In the genomic region with DNA sequence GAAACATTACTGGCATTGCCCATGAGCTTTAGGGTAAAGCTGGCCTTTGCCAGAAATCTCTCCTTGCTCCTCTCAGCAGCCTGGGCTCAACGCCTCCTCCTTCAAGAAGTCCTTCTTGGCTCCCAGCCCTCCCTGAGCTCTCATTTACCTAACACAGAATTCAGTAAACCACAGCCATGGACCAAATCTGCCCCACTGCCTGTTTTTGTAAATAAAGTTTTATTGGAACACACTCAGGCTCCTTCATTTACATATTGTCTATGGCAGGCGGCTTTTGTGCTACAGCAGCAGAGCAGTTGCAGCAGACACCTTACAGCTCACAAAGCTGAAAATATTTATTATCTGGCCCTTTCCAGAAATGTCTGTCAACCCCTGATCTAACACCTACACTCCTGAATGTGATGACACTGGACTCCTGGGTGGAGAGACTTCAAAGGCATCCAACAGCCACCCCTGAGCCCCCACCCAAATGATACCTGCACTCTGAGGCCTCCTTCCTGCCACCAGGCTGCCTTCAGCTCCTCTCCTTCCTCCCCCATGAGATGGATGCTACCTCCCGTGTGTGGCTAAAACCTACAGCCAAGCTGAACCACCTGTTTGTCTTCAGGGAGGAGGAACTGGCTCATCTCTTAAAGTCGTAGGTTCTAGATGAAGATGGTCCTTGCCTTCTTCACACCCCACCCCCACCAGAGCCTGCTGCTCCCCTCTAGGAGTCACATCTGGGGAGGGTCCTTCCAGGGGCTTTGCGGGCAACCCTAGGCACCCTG, we compare ENCODE assay signal across 26 cellular contexts. TPM values are rescaled to one million over a fixed set of nuclear protein-coding genes. Genes with fewer than 3 reads are reported as not detected.
DNase-seq lines count a peak whose midpoint lies in the region; ATAC-seq, FAIRE-seq and TF ChIP-seq lines count a peak whose summit lies in the region.
"Had no signal": no experiment of that assay in that cellular context is flagged by ENCODE, and none has a peak within 500 bp of the region (broad histone marks: within the 10 kb centered on the region; RNA-seq: fewer than 3 reads in every experiment).

No MANE protein-coding gene starts in this region.

- H2AFZ ChIP-seq in GM23338, result peak overlapping the region; percentile 69; the same call in 1 of the 2 replicates
- no peak overlapping the region for H2AFZ ChIP-seq in K562 (ENCODE audit: low read depth, low read length)
- H2AFZ ChIP-seq in trophoblast cell (ENCODE audit: insufficient read depth, low read length, poor library complexity), result no peak overlapping the region
- H2AFZ ChIP-seq in neuronal stem cell (ENCODE audit: low read length), result no peak overlapping the region

- no peak overlapping the region for H4K91ac ChIP-seq in trophoblast cell (ENCODE audit: low read depth, low read length)
- no peak overlapping the region for H4K91ac ChIP-seq in neuronal stem cell (ENCODE audit: low read depth, low read length, poor library complexity)

- no peak for TF ChIP-seq RAD21 in K562 (CRISPR knock-in tag; conservative IDR thresholded peaks at IDR 0.05 in 1 of 2, IDR thresholded peaks at IDR 0.05 in 1 of 2)

- H2BK15ac ChIP-seq in neuronal stem cell (ENCODE audit: low read length), result no peak overlapping the region

- POLR2A ChIA-PET in HEK293 (lab: Yijun Ruan, JAX), result no interaction called here
- POLR2A ChIA-PET in K562 (lab: Yijun Ruan, JAX), result interaction anchor here (0.6 kb wide), 1 partner anchor 520 kb away, joined by 4 read pairs; no protein-coding TSS in a partner anchor

- H3K4me2 ChIP-seq in GM23338, result 0 out of 2 replicates have a peak overlapping the region, but pooled peaks have one; percentile 26
- no peak overlapping the region for H3K4me2 ChIP-seq in K562 (ENCODE audit: insufficient read depth, low read length)
- H3K4me2 ChIP-seq in trophoblast cell (ENCODE audit: low read length), result no peak overlapping the region
- no peak overlapping the region for H3K4me2 ChIP-seq in neuronal stem cell (ENCODE audit: insufficient read depth, low read length, poor library complexity, severe bottlenecking)

- H2AK5ac ChIP-seq in trophoblast cell (ENCODE audit: low read length) (no peak overlapping the region), neuronal stem cell (ENCODE audit: low read depth, low read length) (no peak overlapping the region)

- TF ChIP-seq CTCF in GM23338 (conservative IDR thresholded peaks at IDR 0.05; ENCODE audit: low read depth in 2 of 2) (no peak), HEK293 (tag by site-specific recombination; IDR thresholded peaks at IDR 0.05) (no peak), K562 (IDR thresholded peaks at IDR 0.05 in 2 of 3, conservative IDR thresholded peaks at IDR 0.05 in 1 of 3; ENCODE audit: insufficient read depth in 2 of 3, low read depth in 1 of 3, low read length in 3 of 3) (no peak), spleen (IDR thresholded peaks at IDR 0.05 in 8 of 11, conservative IDR thresholded peaks at IDR 0.05 in 3 of 11) (no peak), Peyer's patch (IDR thresholded peaks at IDR 0.05) (no peak)

- H3K4me3 Mint-ChIP-seq in GM23338, result no peak overlapping the region
- H3K4me3 Mint-ChIP-seq: CD4-positive, CD25-positive, alpha-beta regulatory T cell; CD8-positive, alpha-beta memory T cell; IgD-negative memory B cell had no signal

- H4K12ac ChIP-seq in trophoblast cell (ENCODE audit: low read depth, low read length), result no peak overlapping the region

- no peaks in the 10 kb centered on the region for H3K9me3 Mint-ChIP-seq in GM23338
- H3K9me3 Mint-ChIP-seq: CD4-positive, CD25-positive, alpha-beta regulatory T cell; CD8-positive, alpha-beta memory T cell; IgD-negative memory B cell had no signal

- H3K27me3 ChIP-seq in GM23338 (ENCODE audit: insufficient read depth) (no peaks in the 10 kb centered on the region), K562 (ENCODE audit: control insufficient read depth in 2 of 2, insufficient read depth in 2 of 2, low read length in 2 of 2) (peaks cover 8 to 43% of the 10 kb centered on the region in 2 experiments; a peak in 3 of 5 replicates), spleen (replicated peaks in 1 of 7) (no peaks in the 10 kb centered on the region), Peyer's patch (no peaks in the 10 kb centered on the region), trophoblast cell (ENCODE audit: insufficient read depth, low read length) (no peaks in the 10 kb centered on the region), neuronal stem cell (ENCODE audit: control insufficient read depth in 3 of 3, insufficient read depth in 3 of 3, low read depth in 1 of 3, low read length in 3 of 3) (no peaks in the 10 kb centered on the region)
- H3K27me3 ChIP-seq: BE2C had no signal

- BruUV-seq in K562 (replicated peaks; lab: Mats Ljungman, UMichigan), result no TSS peak

- CTCF ChIA-PET in HEK293 (lab: Yijun Ruan, JAX), result interaction anchor here (0.6 to 2.0 kb wide), 3 partner anchors 10 to 819 kb away, joined by 4 to 6 read pairs (median 4); no protein-coding TSS in a partner anchor
- CTCF ChIA-PET in K562 (lab: Yijun Ruan, JAX; ENCODE audit: low intra/inter-chr PET ratio), result no interaction called here

- H3K27ac Mint-ChIP-seq in GM23338, result no peak overlapping the region
- H3K27ac Mint-ChIP-seq: CD8-positive, alpha-beta memory T cell; IgD-negative memory B cell had no signal

- no peak for TF ChIP-seq POLR2A in K562 (conservative IDR thresholded peaks at IDR 0.05)
- no peak for TF ChIP-seq POLR2A in spleen (IDR thresholded peaks at IDR 0.05)
- no peak for TF ChIP-seq POLR2A in Peyer's patch (IDR thresholded peaks at IDR 0.05)

- WGBS in K562 (ENCODE audit: insufficient coverage, low coverage, missing lambda C conversion rate), result 3% methylated on average over 3 of the region's 5 CpGs
- WGBS in spleen, 5 donors, result 75 to 82% (median 77%) methylated on average over 4 to 5 of the region's 5 CpGs
- WGBS in trophoblast cell (ENCODE audit: extremely low coverage, insufficient coverage, insufficient read length), result no CpG with 5 or more reads among the region's 5 CpGs
- WGBS in neuronal stem cell (ENCODE audit: extremely low coverage in 2 of 2, insufficient read length in 2 of 2, insufficient replicate concordance in 1 of 2), 2 donors, result no CpG with 5 or more reads among the region's 5 CpGs

- intact Hi-C loops in K562 (cut with micrococcal nuclease) (no loop called here), spleen (cut with DNase I; ENCODE audit: low total_unique reads) (no loop called here)

- H3K9me2 ChIP-seq in GM23338 (ENCODE audit: insufficient read depth), result no peaks in the 10 kb centered on the region

- FAIRE-seq in K562 (lab: Jason Lieb, UNC), result no peak
- FAIRE-seq: A204.1, G401.6, GM12892, GM18507, GM19239, H54, HTR-8/SVneo had no signal

- no peaks in the 10 kb centered on the region for H4K20me1 ChIP-seq in GM23338 (replicated peaks; ENCODE audit: insufficient read depth)
- H4K20me1 ChIP-seq in K562 (replicated peaks; ENCODE audit: control insufficient read depth, insufficient read depth, low read length), result no peaks in the 10 kb centered on the region

- in situ Hi-C loops in K562 (cut with MboI), result no loop called here

- H2BK120ac ChIP-seq in trophoblast cell (ENCODE audit: insufficient read depth, low read length, poor library complexity) (no peak overlapping the region), neuronal stem cell (ENCODE audit: low read depth, low read length) (no peak overlapping the region)

- H3K27ac ChIP-seq in GM23338 (ENCODE audit: low read depth) (no peak overlapping the region), HEK293 (ENCODE audit: extremely low read depth, low read depth, low read length) (no peak overlapping the region), K562 (ENCODE audit: extremely low read depth, low read depth, low read length) (no peak overlapping the region), spleen (peak overlapping the region in 6 of 8 donors; percentile 19 to 74 (median 70)), Peyer's patch (no peak overlapping the region), trophoblast cell (ENCODE audit: low read depth, low read length) (no peak overlapping the region), neuronal stem cell (replicated peaks; ENCODE audit: low read length) (no peak overlapping the region)

- H3F3A ChIP-seq in GM23338 (replicated peaks; ENCODE audit: low read depth), result no peaks in the 10 kb centered on the region

- TF ChIP-seq EP300 in K562 (IDR thresholded peaks at IDR 0.05; ENCODE audit: low read length), result no peak

- no peak overlapping the region for H3K4me3 ChIP-seq in GM23338
- H3K4me3 ChIP-seq in HEK293 (ENCODE audit: low read depth, low read length), result no peak overlapping the region
- no peak overlapping the region for H3K4me3 ChIP-seq in K562
- H3K4me3 ChIP-seq in spleen, result no peak overlapping the region
- H3K4me3 ChIP-seq in Peyer's patch, result no peak overlapping the region
- H3K4me3 ChIP-seq in trophoblast cell (ENCODE audit: low read depth, low read length), result no peak overlapping the region
- H3K4me3 ChIP-seq in neuronal stem cell (ENCODE audit: low read length in 2 of 2), result no peak overlapping the region

- H3K79me2 ChIP-seq in GM23338 (replicated peaks; ENCODE audit: insufficient read depth) (no peaks in the 10 kb centered on the region), K562 (ENCODE audit: control insufficient read depth, insufficient read depth, low read length) (no peaks in the 10 kb centered on the region), trophoblast cell (ENCODE audit: control insufficient read depth, insufficient read depth, low read length, poor library complexity) (no peaks in the 10 kb centered on the region)

- no peaks in the 10 kb centered on the region for H3K36me3 ChIP-seq in GM23338 (ENCODE audit: insufficient read depth)
- no peaks in the 10 kb centered on the region for H3K36me3 ChIP-seq in HEK293 (ENCODE audit: control insufficient read depth in 2 of 2, insufficient read depth in 1 of 2, low read length in 2 of 2)
- no peaks in the 10 kb centered on the region for H3K36me3 ChIP-seq in K562 (ENCODE audit: control insufficient read depth, insufficient read depth, low read length)
- H3K36me3 ChIP-seq in spleen, result peaks cover 0 to 34% (median 0%) of the 10 kb centered on the region in 6 donors
- H3K36me3 ChIP-seq in Peyer's patch, result no peaks in the 10 kb centered on the region
- no peaks in the 10 kb centered on the region for H3K36me3 ChIP-seq in trophoblast cell (ENCODE audit: control insufficient read depth in 1 of 2, insufficient read depth in 2 of 2, low read length in 2 of 2)
- H3K36me3 ChIP-seq in neuronal stem cell (replicated peaks in 1 of 2; ENCODE audit: control insufficient read depth in 2 of 2, insufficient read depth in 2 of 2, low read length in 2 of 2), result no peaks in the 10 kb centered on the region
- H3K36me3 ChIP-seq: BE2C had no signal

- H3K79me1 ChIP-seq in trophoblast cell (ENCODE audit: low read length) (no peaks in the 10 kb centered on the region), neuronal stem cell (ENCODE audit: low read depth, low read length) (no peaks in the 10 kb centered on the region)

- peaks cover 40% of the 10 kb centered on the region for H3K4me1 Mint-ChIP-seq in GM23338
- H3K4me1 Mint-ChIP-seq: CD4-positive, CD25-positive, alpha-beta regulatory T cell; CD8-positive, alpha-beta memory T cell; IgD-negative memory B cell had no signal

- H3K4me1 ChIP-seq in GM23338 (ENCODE audit: insufficient read depth), result peaks cover 15% of the 10 kb centered on the region
- no peaks in the 10 kb centered on the region for H3K4me1 ChIP-seq in HEK293 (ENCODE audit: control insufficient read depth, insufficient read depth, low read length)
- H3K4me1 ChIP-seq in K562 (replicated peaks in 1 of 2; ENCODE audit: control insufficient read depth in 2 of 2, insufficient read depth in 2 of 2, low read length in 2 of 2), result no peaks in the 10 kb centered on the region
- H3K4me1 ChIP-seq in spleen, result peaks cover 10 to 79% (median 30%) of the 10 kb centered on the region in 6 donors
- H3K4me1 ChIP-seq in Peyer's patch, result no peaks in the 10 kb centered on the region
- H3K4me1 ChIP-seq in trophoblast cell (ENCODE audit: control insufficient read depth in 1 of 2, insufficient read depth in 2 of 2, low read length in 2 of 2), result peaks cover 10 to 12% of the 10 kb centered on the region in 2 experiments
- H3K4me1 ChIP-seq in neuronal stem cell (ENCODE audit: control insufficient read depth in 2 of 2, insufficient read depth in 1 of 2, low read depth in 1 of 2, low read length in 2 of 2), result peaks cover 2 to 3% of the 10 kb centered on the region in 2 donors
- H3K4me1 ChIP-seq: BE2C had no signal

- H3K18ac ChIP-seq in trophoblast cell (ENCODE audit: low read length) (no peak overlapping the region), neuronal stem cell (ENCODE audit: low read length) (no peak overlapping the region)

- no peak overlapping the region for H3K4ac ChIP-seq in trophoblast cell (ENCODE audit: low read depth, low read length)
- no peak overlapping the region for H3K4ac ChIP-seq in neuronal stem cell (ENCODE audit: low read length)

- H3K23ac ChIP-seq in trophoblast cell (ENCODE audit: low read length) (no peak overlapping the region), neuronal stem cell (ENCODE audit: low read depth, low read length, poor library complexity) (no peak overlapping the region)

- H3K27me3 Mint-ChIP-seq in GM23338 (ENCODE audit: insufficient read depth, low read depth, poor library complexity), result peaks cover 22% of the 10 kb centered on the region

- no peaks in the 10 kb centered on the region for H3K36me3 Mint-ChIP-seq in GM23338 (ENCODE audit: low read depth)
- H3K36me3 Mint-ChIP-seq: CD4-positive, CD25-positive, alpha-beta regulatory T cell; CD8-positive, alpha-beta memory T cell; IgD-negative memory B cell had no signal

- no peak overlapping the region for H2BK12ac ChIP-seq in trophoblast cell (ENCODE audit: low read length)
- H2BK12ac ChIP-seq in neuronal stem cell (ENCODE audit: low read length), result no peak overlapping the region

- no peak overlapping the region for H3K14ac ChIP-seq in trophoblast cell (ENCODE audit: low read length)
- H3K14ac ChIP-seq in neuronal stem cell (ENCODE audit: low read length), result no peak overlapping the region

- no peaks in the 10 kb centered on the region for H3K9me1 ChIP-seq in K562 (ENCODE audit: control insufficient read depth, insufficient read depth, low read length)

- H3K9me3 ChIP-seq in HEK293 (ENCODE audit: control insufficient read depth, insufficient read depth, low read depth, low read length) (no peaks in the 10 kb centered on the region), K562 (replicated peaks; ENCODE audit: control insufficient read depth, insufficient read depth, low read depth, low read length) (no peaks in the 10 kb centered on the region), spleen (no peaks in the 10 kb centered on the region), Peyer's patch (no peaks in the 10 kb centered on the region), trophoblast cell (ENCODE audit: insufficient read depth, low read depth, low read length) (no peaks in the 10 kb centered on the region), neuronal stem cell (replicated peaks in 1 of 2; ENCODE audit: control insufficient read depth in 2 of 2, insufficient read depth in 1 of 2, low read depth in 1 of 2, low read length in 2 of 2) (no peaks in the 10 kb centered on the region)
- H3K9me3 ChIP-seq: BE2C had no signal

- H3K9ac ChIP-seq in K562 (ENCODE audit: insufficient read depth in 1 of 2, low read depth in 2 of 2, low read length in 2 of 2) (no peak overlapping the region), trophoblast cell (ENCODE audit: low read length) (no peak overlapping the region), neuronal stem cell (ENCODE audit: low read depth, low read length, poor library complexity) (no peak overlapping the region)

- DNase-seq in GM23338 (ENCODE audit: low spot score), result no peak
- DNase-seq in K562 (ENCODE audit: extremely low read depth in 1 of 4, low spot score in 3 of 4), result no peak
- DNase-seq in spleen, result no peak
- DNase-seq in Peyer's patch, result no peak
- DNase-seq in trophoblast cell, result no peak
- DNase-seq in neuronal stem cell (ENCODE audit: low spot score), result no peak
- DNase-seq: ACHN; BE2C; CD4-positive, CD25-positive, alpha-beta regulatory T cell; CD8-positive, alpha-beta memory T cell; COR-L47; DMS 273 treated with DMSO at 0.1 percent for 48 hours; DMS53; DND-41; EL; KG1 had no signal

- no peak overlapping the region for H2BK5ac ChIP-seq in trophoblast cell (ENCODE audit: low read depth, low read length, poor library complexity)
- H2BK5ac ChIP-seq in neuronal stem cell (ENCODE audit: low read length), result no peak overlapping the region

- ATAC-seq in GM23338 (no peak), K562 (no peak)
- ATAC-seq: HCT116 had no signal

- H4K8ac ChIP-seq in trophoblast cell (ENCODE audit: low read depth, low read length), result no peak overlapping the region
- H4K8ac ChIP-seq in neuronal stem cell (ENCODE audit: low read depth, low read length), result no peak overlapping the region

RNA-seq across cellular contexts. Expression of gene PIMREG, which starts 41.6 kb away (rescaled TPM):
- total RNA-seq in GM23338 (2014; rRNA removed; shearing (Covaris generic)), result 137 and 144 TPM in 2 replicates
- polyA plus RNA-seq in GM23338 (2016; fragmentation: Nextera tagmentation; extraction: Ambion mirVana) (81.7 and 87.8 TPM in 2 replicates), K562 (2011; rRNA removed) (5.9 and 10.2 TPM in 2 replicates), K562 (2014; fragmentation: Illumina TruSeq; extraction: Trizol) (9.4 and 13.5 TPM in 2 replicates), K562 (2014; fragmentation: Nextera tagmentation; extraction: Ambion mirVana) (1 to 10 TPM; 1.1 to 2.1 TPM), K562 (2014; rRNA removed) (15.4 and 16.7 TPM in 2 replicates), spleen (1 to 10 TPM; 1.3 to 4.0 (median 1.6) TPM)
- 6.0 and 11.9 TPM in 2 replicates for total RNA-seq in K562 (2011; cell fraction: chromatin; rRNA removed; ENCODE audit: low replicate concordance)
- 11.2 and 12.5 TPM in 2 replicates for total RNA-seq in K562 (2011; cell fraction: nucleolus; rRNA removed)
- total RNA-seq in K562 (2011; cell fraction: nucleoplasm; rRNA removed), result 8.7 and 11.7 TPM in 2 replicates
- total RNA-seq in K562 (2014; rRNA removed) (11.5 and 12.9 TPM in 2 replicates), K562 (2014; rRNA removed; fragmentation: Illumina TruSeq; extraction: Trizol) (5.1 and 5.3 TPM in 2 replicates), K562 (2015; rRNA removed; fragmentation: Illumina TruSeq; extraction: Trizol) (5.1 and 7.2 TPM in 2 replicates), K562 (2021) (13.4 and 16.0 TPM in 2 replicates), spleen (10 to 100 TPM in 1 of 7 donors, 1 to 10 TPM in 6; 1.8 to 11.6 (median 3.9) TPM), Peyer's patch (1 to 10 TPM in 3 of 4 donors, under 1 TPM in 1; 0.67 to 9.8 (median 7.2) TPM)
- 5.3 and 15.1 TPM in 2 replicates for polyA plus RNA-seq in K562 (2011; cell fraction: cytosol; rRNA removed)
- polyA plus RNA-seq in K562 (2011; cell fraction: nucleus; rRNA removed), result 10.6 and 22.8 TPM in 2 replicates
- polyA plus RNA-seq in K562 (2012), result 10.5 and 14.1 TPM in 2 replicates
- polyA minus RNA-seq in K562 (2011; rRNA and poly(A)+ RNA removed), result 1.1 and 3.5 TPM in 2 replicates
- 2.5 and 2.6 TPM in 2 replicates for polyA minus RNA-seq in K562 (2011; cell fraction: cytosol; rRNA and poly(A)+ RNA removed)
- polyA minus RNA-seq in K562 (2011; cell fraction: nucleus; rRNA and poly(A)+ RNA removed), result 3.4 and 4.3 TPM in 2 replicates
- 8.2 and 8.4 TPM in 2 replicates for polyA plus RNA-seq in trophoblast cell (2013)
- polyA plus RNA-seq in neuronal stem cell (2013, experiment 1 of 2), result 103 TPM
- polyA plus RNA-seq in neuronal stem cell (2013, experiment 2 of 2), result 98.6 TPM
- total RNA-seq: CD4-positive, CD25-positive, alpha-beta regulatory T cell had no signal
- polyA plus RNA-seq: CD8-positive, alpha-beta memory T cell; IgD-negative memory B cell had no signal

RNA-seq across cellular contexts. Expression of gene AIPL1, which starts 50.9 kb away (rescaled TPM):
- 0.17 and 0.43 TPM in 2 replicates for total RNA-seq in GM23338 (2014; rRNA removed; shearing (Covaris generic))
- 0.24 and 0.30 TPM in 2 replicates for polyA plus RNA-seq in GM23338 (2016; fragmentation: Nextera tagmentation; extraction: Ambion mirVana)
- total RNA-seq in K562 (2011; cell fraction: chromatin; rRNA removed; ENCODE audit: low replicate concordance), result not detected in 2 replicates
- not detected in 2 replicates for total RNA-seq in K562 (2011; cell fraction: nucleolus; rRNA removed)
- total RNA-seq in K562 (2011; cell fraction: nucleoplasm; rRNA removed), result not detected in 2 replicates
- total RNA-seq in K562 (2014; rRNA removed), result not detected in 2 replicates
- not detected in 2 replicates for total RNA-seq in K562 (2014; rRNA removed; fragmentation: Illumina TruSeq; extraction: Trizol)
- total RNA-seq in K562 (2015; rRNA removed; fragmentation: Illumina TruSeq; extraction: Trizol), result not detected in 2 replicates
- not detected in 2 replicates for total RNA-seq in K562 (2021)
- polyA plus RNA-seq in K562 (2011; rRNA removed), result not detected in 2 replicates
- polyA plus RNA-seq in K562 (2011; cell fraction: cytosol; rRNA removed), result not detected in 2 replicates
- polyA plus RNA-seq in K562 (2011; cell fraction: nucleus; rRNA removed), result not detected in 2 replicates
- polyA plus RNA-seq in K562 (2012), result not detected in 2 replicates
- not detected in 2 replicates for polyA plus RNA-seq in K562 (2014; fragmentation: Illumina TruSeq; extraction: Trizol)
- polyA plus RNA-seq in K562 (2014; fragmentation: Nextera tagmentation; extraction: Ambion mirVana), result not detected
- polyA plus RNA-seq in K562 (2014; rRNA removed), result not detected in 2 replicates
- not detected in 2 replicates for polyA minus RNA-seq in K562 (2011; rRNA and poly(A)+ RNA removed)
- polyA minus RNA-seq in K562 (2011; cell fraction: cytosol; rRNA and poly(A)+ RNA removed), result not detected in 2 replicates
- not detected in 2 replicates for polyA minus RNA-seq in K562 (2011; cell fraction: nucleus; rRNA and poly(A)+ RNA removed)
- under 1 TPM in 4 of 7 donors, not detected in 3; 0.17 to 0.34 (median 0.29) TPM for total RNA-seq in spleen
- polyA plus RNA-seq in spleen, result under 1 TPM in 2 of 3 donors, not detected in 1; 0.10 to 0.24 TPM
- total RNA-seq in Peyer's patch, result not detected
- not detected in 2 replicates for polyA plus RNA-seq in trophoblast cell (2013)
- polyA plus RNA-seq in neuronal stem cell (2013, experiment 1 of 2), result 0.26 TPM
- polyA plus RNA-seq in neuronal stem cell (2013, experiment 2 of 2), result 0.35 TPM
- total RNA-seq: CD4-positive, CD25-positive, alpha-beta regulatory T cell; CD8-positive, alpha-beta memory T cell had no signal
- polyA plus RNA-seq: CD4-positive, CD25-positive, alpha-beta regulatory T cell; CD8-positive, alpha-beta memory T cell; IgD-negative memory B cell had no signal

Comparison
In these comparisons a context has a peak if more than half of its experiments do, and no peak if none do; other contexts are left out.
1. H3K27ac ChIP-seq: peak in spleen (6 of 8); none in GM23338 (single experiment), HEK293 (single experiment), K562 (single experiment), Peyer's patch (0 of 4), trophoblast cell (single experiment) and neuronal stem cell (single experiment).